ENCODE assay signal across 11 cellular contexts in genomic region chr11:33500865-33501479, GRCh38.
DNase-seq lines count a peak whose midpoint lies in the region; ATAC-seq, FAIRE-seq and TF ChIP-seq lines count a peak whose summit lies in the region.
"Had no signal": no experiment of that assay in that cellular context is flagged by ENCODE, and none has a peak within 500 bp of the region (broad histone marks: within the 10 kb centered on the region; RNA-seq: fewer than 3 reads in every experiment).

No MANE protein-coding gene starts in this region.

- H3K4me3 ChIP-seq in GM12878 (no peak overlapping the region), liver (ENCODE audit: low read depth in 1 of 3, low read length in 3 of 3) (no peak overlapping the region), stomach (no peak overlapping the region)
- H3K4me3 ChIP-seq: HAP-1 had no signal

- no peaks in the 10 kb centered on the region for H3K36me3 ChIP-seq in GM12878 (ENCODE audit: control insufficient read depth in 2 of 2, insufficient read depth in 2 of 2, low read length in 1 of 2)
- no peaks in the 10 kb centered on the region for H3K36me3 ChIP-seq in liver (ENCODE audit: control insufficient read depth in 4 of 4, insufficient read depth in 3 of 4, low read depth in 1 of 4, low read length in 3 of 4)
- H3K36me3 ChIP-seq in stomach = no peaks in the 10 kb centered on the region
- H3K36me3 ChIP-seq: HAP-1 had no signal

- in situ Hi-C loops in GM12878 (cut with MboI) (no loop called here), G401 (cut with HindIII; ENCODE audit: low sequenced_read_pairs) (no loop called here)

- intact Hi-C loops in GM12878 (cut with micrococcal nuclease; ENCODE audit: unreplicated experiment) (no loop called here), stomach (cut with DNase I; ENCODE audit: low total_unique reads) (no loop called here)

- ATAC-seq in GM12878 (no peak), GM21360 (IDR thresholded peaks at IDR 0.05; ENCODE audit: unreplicated experiment) (no peak), GM18519 (IDR thresholded peaks at IDR 0.05; ENCODE audit: low FRiP score, unreplicated experiment) (no peak)

- H3K9me3 ChIP-seq in GM12878 (replicated peaks; ENCODE audit: control insufficient read depth, insufficient read depth, low read length) (no peaks in the 10 kb centered on the region; the same call in 2 of the 3 replicates), liver (ENCODE audit: control insufficient read depth in 4 of 4, low read length in 3 of 4) (no peaks in the 10 kb centered on the region), stomach (no peaks in the 10 kb centered on the region)
- H3K9me3 ChIP-seq: HAP-1 had no signal

- TF ChIP-seq RAD21 in GM12878 (IDR thresholded peaks at IDR 0.05; ENCODE audit: insufficient read depth, low read depth, low read length) (no peak), liver (IDR thresholded peaks at IDR 0.05) (no peak)

- no peaks in the 10 kb centered on the region for H3K79me2 ChIP-seq in GM12878 (ENCODE audit: control insufficient read depth, insufficient read depth, low read length)

- 0% methylated on average over 2 of the region's 2 CpGs for WGBS in GM12878 (ENCODE audit: insufficient coverage, insufficient replicate concordance, low lambda C conversion rate, missing lambda C conversion rate)
- WGBS in liver = 4% methylated on average over 2 of the region's 2 CpGs
- WGBS in stomach, 5 donors = 10 to 18% (median 15%) methylated on average over 2 of the region's 2 CpGs

- RAD21 ChIA-PET in GM12878 (lab: Charles Lee; ENCODE audit: unreplicated experiment) = no interaction called here

- no peak overlapping the region for H2AFZ ChIP-seq in GM12878 (ENCODE audit: control insufficient read depth, low read depth, low read length)

- no peak for TF ChIP-seq EP300 in GM12878 (IDR thresholded peaks at IDR 0.05; ENCODE audit: borderline replicate concordance in 1 of 2, control insufficient read depth in 1 of 2, low read depth in 2 of 2, low read length in 2 of 2)
- no peak for TF ChIP-seq EP300 in stomach (IDR thresholded peaks at IDR 0.05)

- no TSS peak for BruUV-seq in GM12878 (replicated peaks; lab: Mats Ljungman, UMichigan)

- no peak for TF ChIP-seq CTCF in GM12878 (IDR thresholded peaks at IDR 0.05 in 2 of 3, conservative IDR thresholded peaks at IDR 0.05 in 1 of 3; ENCODE audit: control insufficient read depth in 2 of 3, extremely low read depth in 1 of 3, insufficient read depth in 1 of 3, low read depth in 3 of 3, low read length in 3 of 3)
- TF ChIP-seq CTCF in liver (IDR thresholded peaks at IDR 0.05; ENCODE audit: low read depth, low read length, missing input control) = no peak
- no peak for TF ChIP-seq CTCF in stomach (IDR thresholded peaks at IDR 0.05)

- no peaks in the 10 kb centered on the region; a peak in 1 of 4 replicates for H3K27me3 ChIP-seq in GM12878 (replicated peaks in 1 of 2; ENCODE audit: control insufficient read depth in 2 of 2, insufficient read depth in 2 of 2, low read length in 1 of 2)
- H3K27me3 ChIP-seq in liver (ENCODE audit: control insufficient read depth in 4 of 4, insufficient read depth in 4 of 4, low read length in 3 of 4) = peaks cover 0 to 2% (median 0%) of the 10 kb centered on the region in 4 donors
- peaks cover 0 to 2% (median 0%) of the 10 kb centered on the region in 3 donors for H3K27me3 ChIP-seq in stomach

- H3K27ac ChIP-seq in GM12878 (ENCODE audit: control insufficient read depth, insufficient read depth) (no peak overlapping the region), liver (ENCODE audit: low read depth in 1 of 2, low read length in 2 of 2) (no peak overlapping the region), stomach (no peak overlapping the region)

- CTCF ChIA-PET in GM12878 (lab: Yijun Ruan, JAX) = interaction anchor here (0.7 to 1.9 kb wide), 3 partner anchors 8 to 402 kb away, joined by 3 to 4 read pairs (median 3); no protein-coding TSS in a partner anchor

- H3K4me1 ChIP-seq in GM12878 (ENCODE audit: control insufficient read depth, insufficient read depth, low read length) (no peaks in the 10 kb centered on the region), liver (ENCODE audit: control insufficient read depth in 4 of 4, insufficient read depth in 4 of 4, low read length in 3 of 4) (no peaks in the 10 kb centered on the region), stomach (no peaks in the 10 kb centered on the region)
- H3K4me1 ChIP-seq: HAP-1 had no signal

- TF ChIP-seq POLR2A in GM12878 (IDR thresholded peaks at IDR 0.05; ENCODE audit: low read depth, low read length) (no peak), stomach (IDR thresholded peaks at IDR 0.05) (no peak)

- H3K9ac ChIP-seq in GM12878 (ENCODE audit: control insufficient read depth, insufficient read depth, low read length) (no peak overlapping the region), liver (ENCODE audit: low read depth in 1 of 2, low read length in 2 of 2) (no peak overlapping the region)

- no peaks in the 10 kb centered on the region for H4K20me1 ChIP-seq in GM12878 (ENCODE audit: control insufficient read depth, insufficient read depth)

- POLR2A ChIA-PET in GM12878 (lab: Charles Lee) = no interaction called here

- FAIRE-seq in GM12878 (lab: Jason Lieb, UNC) = no peak

- DNase-seq in ELR (ENCODE audit: low read depth) (peak; percentile 61), M059J (ENCODE audit: low read depth) (peak; percentile 67), GM12878 (ENCODE audit: low read depth, low spot score) (no peak), G401 (ENCODE audit: low spot score) (no peak), stomach (no peak)
- DNase-seq: caudate nucleus, NCI-H2171 had no signal

- no peak overlapping the region for H3K4me2 ChIP-seq in GM12878 (ENCODE audit: control insufficient read depth, insufficient read depth)

- SMC1A ChIA-PET in GM12878 (lab: Charles Lee; ENCODE audit: uncharacterized antibody, unreplicated experiment) = no interaction called here

TF ChIP-seq in GM12878, 131 proteins besides CTCF, POLR2A, EP300 and RAD21:
- TF ChIP-seq ZBED1 (IDR thresholded peaks at IDR 0.05; ENCODE audit: borderline replicate concordance) (no peak), REST (IDR thresholded peaks at IDR 0.05; ENCODE audit: low read depth, low read length) (peak; percentile 89)
TF ChIP-seq in GM12878: peak in this region for 1.

TF ChIP-seq in liver, 16 proteins besides CTCF, POLR2A, EP300 and RAD21:
- no peak for TF ChIP-seq GABPA (IDR thresholded peaks at IDR 0.05 in 1 of 2, conservative IDR thresholded peaks at IDR 0.05 in 1 of 2)
- peak; percentile 100 for TF ChIP-seq REST (IDR thresholded peaks at IDR 0.05)
- TF ChIP-seq FOXA2 (IDR thresholded peaks at IDR 0.05) = no peak

Comparison
In these comparisons a context has a peak if more than half of its experiments do, and no peak if none do; other contexts are left out.
1. DNase-seq: peak in ELR (single experiment) and M059J (single experiment); none in GM12878 (single experiment), G401 (single experiment) and stomach (single experiment).